In the genomic region with DNA sequence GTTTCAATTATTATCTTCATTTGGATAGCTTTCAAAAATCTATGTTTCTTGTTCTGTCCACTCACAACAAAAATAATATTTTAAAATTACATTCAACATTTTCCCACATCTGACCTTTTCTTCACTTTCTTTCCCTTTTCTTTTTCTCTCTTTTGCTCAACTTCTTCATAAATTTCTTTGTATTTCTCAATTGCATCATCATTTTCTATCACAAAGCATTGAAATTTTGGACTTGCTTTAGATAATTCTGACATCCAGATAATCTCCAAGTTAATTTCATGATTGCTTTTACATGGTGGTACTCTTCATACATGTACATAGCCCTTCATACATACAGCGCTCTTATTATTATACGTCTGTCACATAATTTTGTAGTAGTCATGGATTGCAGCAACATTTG, we compare ENCODE assay signal across 28 cellular contexts. TPM values are rescaled to one million over a fixed set of nuclear protein-coding genes. Genes with fewer than 3 reads are reported as not detected.
"Had no signal": no experiment of that assay in that cellular context is flagged by ENCODE, and none has a peak within 500 bp of the region (broad histone marks: within the 10 kb centered on the region; RNA-seq: fewer than 3 reads in every experiment).

No MANE protein-coding gene starts in this region.

- H3K9me3 Mint-ChIP-seq: dendritic cell treated with granulocyte-macrophage colony-stimulating factor and Interleukin-4, amounts not matched to agents 40 ng/mL and 50 ng/mL, for 4 days; effector memory CD8-positive, alpha-beta T cell; endodermal cell; mesothelial cell of epicardium; naive B cell had no signal

- H3K4me3 Mint-ChIP-seq: dendritic cell treated with granulocyte-macrophage colony-stimulating factor and Interleukin-4, amounts not matched to agents 40 ng/mL and 50 ng/mL, for 4 days; effector memory CD8-positive, alpha-beta T cell; endodermal cell; mesothelial cell of epicardium; naive B cell had no signal

- H3K4me1 ChIP-seq: colonic mucosa, esophagus squamous epithelium, gastrocnemius medialis, heart right ventricle, left lung, lower lobe of right lung had no signal

- H3K27me3 ChIP-seq: colonic mucosa, esophagus squamous epithelium, gastrocnemius medialis, heart right ventricle, left lung had no signal

- H3K27ac Mint-ChIP-seq: dendritic cell treated with granulocyte-macrophage colony-stimulating factor and Interleukin-4, amounts not matched to agents 40 ng/mL and 50 ng/mL, for 4 days; effector memory CD8-positive, alpha-beta T cell; endodermal cell; mesothelial cell of epicardium; naive B cell had no signal

- H3K36me3 Mint-ChIP-seq: naive B cell had no signal

- DNase-seq: colonic mucosa; cortex of kidney; effector CD8-positive, alpha-beta T cell; effector memory CD8-positive, alpha-beta T cell; endodermal cell; erythroblast; esophagus squamous epithelium; foreskin fibroblast; foreskin melanocyte; gastrocnemius medialis; glutamatergic neuron; head of caudate nucleus; heart right ventricle; hippocampal formation; left cardiac atrium; left lung; left ventricle myocardium superior; lower lobe of right lung; mesenchymal stem cell; mucosa of descending colon; naive B cell had no signal

- H3K4me1 Mint-ChIP-seq: mesothelial cell of epicardium, naive B cell had no signal

- H3K4me3 ChIP-seq: colonic mucosa, esophagus squamous epithelium, gastrocnemius medialis, heart right ventricle, left lung, lower lobe of right lung, mucosa of descending colon had no signal

- ATAC-seq: effector memory CD8-positive, alpha-beta T cell; esophagus mucosa; gastrocnemius medialis; heart right ventricle; left cardiac atrium; left lung; left ventricle myocardium superior; lower lobe of right lung; mucosa of descending colon had no signal

- H3K27ac ChIP-seq: colonic mucosa, epithelial cell of prostate, esophagus squamous epithelium, gastrocnemius medialis, heart right ventricle, left lung, lower lobe of right lung had no signal

- H3K9me3 ChIP-seq: colonic mucosa, esophagus squamous epithelium, gastrocnemius medialis, heart right ventricle, left lung, lower lobe of right lung, mucosa of descending colon had no signal

- H3K36me3 ChIP-seq: colonic mucosa, gastrocnemius medialis, lower lobe of right lung had no signal

- FAIRE-seq: endometrium, islet of Langerhans, keratinocyte had no signal

- H3K27me3 Mint-ChIP-seq: dendritic cell treated with granulocyte-macrophage colony-stimulating factor and Interleukin-4, amounts not matched to agents 40 ng/mL and 50 ng/mL, for 4 days; effector memory CD8-positive, alpha-beta T cell; naive B cell had no signal

RNA-seq across cellular contexts. Expression of a gene that starts 30.2 kb away (rescaled TPM):
- total RNA-seq: gastrocnemius medialis had no signal
